ENCODE assay signal across 17 cellular contexts in genomic region chrX:135015526-135016245, GRCh38. TPM values are rescaled to one million over a fixed set of nuclear protein-coding genes. Genes with fewer than 3 reads are reported as not detected.
DNase-seq lines count a peak whose midpoint lies in the region; ATAC-seq, FAIRE-seq and TF ChIP-seq lines count a peak whose summit lies in the region.
"Had no signal": no experiment of that assay in that cellular context is flagged by ENCODE, and none has a peak within 500 bp of the region (broad histone marks: within the 10 kb centered on the region; RNA-seq: fewer than 3 reads in every experiment).

No MANE protein-coding gene starts in this region.

- no peak overlapping the region for H3K4me3 ChIP-seq in astrocyte (ENCODE audit: insufficient read depth, low read depth, low read length)
- H3K4me3 ChIP-seq: GM12878 had no signal

- H3K4me3 Mint-ChIP-seq in astrocyte (ENCODE audit: unreplicated experiment) (no peak overlapping the region), nephron (no peak overlapping the region)
- H3K4me3 Mint-ChIP-seq: CD4-positive, alpha-beta T cell; H9 had no signal

- H3K27ac Mint-ChIP-seq in astrocyte (ENCODE audit: unreplicated experiment) (no peak overlapping the region), nephron (peak overlapping the region; percentile 36 to 89 (median 50))
- H3K27ac Mint-ChIP-seq: CD4-positive, alpha-beta T cell; H9 had no signal

- H3K9me3 ChIP-seq in astrocyte (ENCODE audit: insufficient read depth, low read depth, low read length): no peaks in the 10 kb centered on the region

- no peaks in the 10 kb centered on the region for H3K36me3 Mint-ChIP-seq in astrocyte (ENCODE audit: low read depth, unreplicated experiment)
- H3K36me3 Mint-ChIP-seq in nephron (ENCODE audit: low read depth): peaks cover 3% of the 10 kb centered on the region

- H3K4me1 Mint-ChIP-seq in astrocyte (ENCODE audit: low read depth, unreplicated experiment): no peaks in the 10 kb centered on the region
- peaks cover 18% of the 10 kb centered on the region for H3K4me1 Mint-ChIP-seq in nephron

- H3K9ac ChIP-seq in astrocyte (ENCODE audit: low read length): no peak overlapping the region

- H4K20me1 ChIP-seq in astrocyte (ENCODE audit: insufficient read depth, low read length): no peaks in the 10 kb centered on the region

- no peak overlapping the region for H2AFZ ChIP-seq in astrocyte (ENCODE audit: low read depth, low read length)

- H3K4me2 ChIP-seq in astrocyte (ENCODE audit: low read length): no peak overlapping the region

- no peaks in the 10 kb centered on the region for H3K27me3 ChIP-seq in astrocyte (ENCODE audit: insufficient read depth, low read length)

- ATAC-seq in esophagus mucosa (peak; percentile 13), HG02642 (IDR thresholded peaks at IDR 0.05; ENCODE audit: poor library complexity, unreplicated experiment) (no peak)
- ATAC-seq: GM12878 had no signal

- no peaks in the 10 kb centered on the region for H3K4me1 ChIP-seq in astrocyte (ENCODE audit: insufficient read depth, low read length)

- H3K79me2 ChIP-seq in astrocyte (ENCODE audit: insufficient read depth, low read length): no peaks in the 10 kb centered on the region

- DNase-seq in D721Med (ENCODE audit: insufficient read length, low spot score): no peak
- DNase-seq in astrocyte (ENCODE audit: low read depth): no peak
- DNase-seq in activated CD8-positive, alpha-beta memory T cell treated with anti-CD3 and anti-CD28 coated beads for 24 hours: no peak
- no peak for DNase-seq in DMS79 (lab: John Stamatoyannopoulos, UW)
- no peak for DNase-seq in GM19239 (ENCODE audit: insufficient read length, low spot score)
- DNase-seq: ACHN; AML-193; CD4-positive, alpha-beta T cell; DND-41; EL; H9 had no signal

- TF ChIP-seq CTCF in D721Med (IDR thresholded peaks at IDR 0.05; ENCODE audit: insufficient read depth, missing control alignments): no peak
- TF ChIP-seq CTCF in astrocyte (IDR thresholded peaks at IDR 0.05; ENCODE audit: insufficient read depth, low read depth, low read length): no peak
- no peak for TF ChIP-seq CTCF in nephron (IDR thresholded peaks at IDR 0.05; ENCODE audit: unreplicated experiment in 3 of 3)

- H3K36me3 ChIP-seq in astrocyte (ENCODE audit: insufficient read depth, low read length): no peaks in the 10 kb centered on the region

- FAIRE-seq in D721Med (lab: Jason Lieb, UNC): peak; percentile 67
- peak; percentile 52 for FAIRE-seq in astrocyte (lab: Jason Lieb, UNC)
- no peak for FAIRE-seq in GM19239 (lab: Jason Lieb, UNC)
- FAIRE-seq: GM12878 had no signal

- H3K27ac ChIP-seq in astrocyte (ENCODE audit: low read depth, low read length): no peak overlapping the region
- H3K27ac ChIP-seq: C4-2B had no signal

- peaks cover 2% of the 10 kb centered on the region for H3K9me3 Mint-ChIP-seq in astrocyte (ENCODE audit: unreplicated experiment)
- peaks cover 2% of the 10 kb centered on the region for H3K9me3 Mint-ChIP-seq in nephron
- H3K9me3 Mint-ChIP-seq: CD4-positive, alpha-beta T cell had no signal

- H3K27me3 Mint-ChIP-seq in astrocyte (ENCODE audit: low read depth, unreplicated experiment) (no peaks in the 10 kb centered on the region), nephron (ENCODE audit: low read depth) (no peaks in the 10 kb centered on the region)
- H3K27me3 Mint-ChIP-seq: CD4-positive, alpha-beta T cell had no signal

RNA-seq across cellular contexts. Expression of gene RTL8B, which starts 6.7 kb away (rescaled TPM):
- total RNA-seq in astrocyte (12.1 and 13.3 TPM in 2 replicates), esophagus mucosa (13.9 TPM)
- total RNA-seq: HT-29 had no signal

RNA-seq across cellular contexts. Expression of gene RTL8C, which starts 16.5 kb away (rescaled TPM):
- 233 and 240 TPM in 2 replicates for total RNA-seq in astrocyte
- 80.7 TPM for total RNA-seq in esophagus mucosa
- total RNA-seq: HT-29 had no signal

RNA-seq across cellular contexts. Expression of gene SMIM10, which starts 24.9 kb away (rescaled TPM):
- total RNA-seq in astrocyte (1.2 and 1.3 TPM in 2 replicates), esophagus mucosa (0.84 TPM)
- total RNA-seq: CD4-positive, alpha-beta T cell; HT-29 had no signal

RNA-seq across cellular contexts. Expression of gene RTL8A, which starts 36.2 kb away (rescaled TPM):
- total RNA-seq in astrocyte (33.9 and 36.4 TPM in 2 replicates), esophagus mucosa (62.3 TPM)
